Comparison of ENCODE assay signal across 16 cellular contexts in genomic region chr1:184409011-184409410, GRCh38. TPM values are rescaled to one million over a fixed set of nuclear protein-coding genes. Genes with fewer than 3 reads are reported as not detected.
DNase-seq lines count a peak whose midpoint lies in the region; ATAC-seq and TF ChIP-seq lines count a peak whose summit lies in the region.
"Had no signal": no experiment of that assay in that cellular context is flagged by ENCODE, and none has a peak within 500 bp of the region (broad histone marks: within the 10 kb centered on the region; RNA-seq: fewer than 3 reads in every experiment).

No MANE protein-coding gene starts in this region.

- H3K4me1 Mint-ChIP-seq in Calu3 (ENCODE audit: low read depth, unreplicated experiment), result peaks cover 47% of the 10 kb centered on the region
- no peaks in the 10 kb centered on the region for H3K4me1 Mint-ChIP-seq in T-helper 17 cell

- no peak overlapping the region for H3K9ac ChIP-seq in PC-3 (ENCODE audit: low read length)

- H3K36me3 ChIP-seq in PC-3 (ENCODE audit: low read depth, low read length) (no peaks in the 10 kb centered on the region), neuron (ENCODE audit: insufficient read depth, low read length) (no peaks in the 10 kb centered on the region)
- H3K36me3 ChIP-seq: tibial nerve had no signal

- 0 out of 2 replicates have a peak, but pooled peaks cover 4% of the 10 kb centered on the region for H3K79me2 ChIP-seq in PC-3 (ENCODE audit: low read length)

- H3K4me3 ChIP-seq in PC-3 (ENCODE audit: low read length) (no peak overlapping the region), fibroblast of mammary gland (ENCODE audit: control insufficient read depth, low read depth, low read length) (no peak overlapping the region), neuron (ENCODE audit: low read length) (peak overlapping the region; percentile 14)
- H3K4me3 ChIP-seq: tibial nerve had no signal

- H2AFZ ChIP-seq in PC-3 (ENCODE audit: low read length) (no peak overlapping the region), neuron (ENCODE audit: low read depth, low read length) (no peak overlapping the region)

- H3K27me3 Mint-ChIP-seq in Calu3 (ENCODE audit: unreplicated experiment), result no peaks in the 10 kb centered on the region
- H3K27me3 Mint-ChIP-seq in T-helper 17 cell, result peaks cover 22% of the 10 kb centered on the region

- POLR2A ChIA-PET in PC-3 (lab: Charles Lee; ENCODE audit: unreplicated experiment), result no interaction called here

- H3K27ac ChIP-seq in PC-3 (ENCODE audit: low read length), result 0 out of 2 replicates have a peak overlapping the region, but pooled peaks have one; percentile 19

- H3K4me2 ChIP-seq in PC-3 (ENCODE audit: low read length), result peak overlapping the region; percentile 48

- H3K4me1 ChIP-seq in PC-3 (ENCODE audit: insufficient read depth, low read length) (peaks cover 21% of the 10 kb centered on the region), neuron (ENCODE audit: insufficient read depth, low read length) (peaks cover 28% of the 10 kb centered on the region)

- ATAC-seq in PC-3 (no peak), T-helper 17 cell (no peak), HG02763 (IDR thresholded peaks at IDR 0.05; ENCODE audit: unreplicated experiment) (no peak), HG03175 (IDR thresholded peaks at IDR 0.05; ENCODE audit: unreplicated experiment) (no peak)
- ATAC-seq: activated naive CD4-positive, alpha-beta T cell treated with anti-CD3 and anti-CD28 coated beads, Interleukin-2, amount 50 U/mL, for 72 hours had no signal

- CTCF ChIA-PET in Calu3 (lab: Charles Lee), result interaction anchor here (0.6 to 1.2 kb wide), 2 partner anchors 41 to 255 kb away, joined by 3 read pairs; no protein-coding TSS in a partner anchor
- CTCF ChIA-PET in PC-3 (lab: Charles Lee), result no interaction called here

- BruUV-seq in Calu3 (replicated peaks; lab: Mats Ljungman, UMichigan) (no TSS peak), PC-3 (replicated peaks; lab: Mats Ljungman, UMichigan) (no TSS peak)

- no peaks in the 10 kb centered on the region for H3K9me3 ChIP-seq in PC-3 (ENCODE audit: low read length)
- no peaks in the 10 kb centered on the region for H3K9me3 ChIP-seq in neuron (ENCODE audit: low read length)
- no peaks in the 10 kb centered on the region for H3K9me3 ChIP-seq in T-helper 17 cell (ENCODE audit: control insufficient read depth, low read length, poor library complexity, severe bottlenecking)
- H3K9me3 ChIP-seq: tibial nerve had no signal

- H3K9me3 Mint-ChIP-seq in Calu3 (ENCODE audit: low read depth, unreplicated experiment), result no peaks in the 10 kb centered on the region
- H3K9me3 Mint-ChIP-seq: activated naive CD4-positive, alpha-beta T cell treated with anti-CD3 and anti-CD28 coated beads, Interleukin-2, amount 50 U/mL, for 72 hours had no signal

- intact Hi-C loops in Calu3 (cut with micrococcal nuclease; ENCODE audit: unreplicated experiment), result loop anchor here (5.0 kb wide), 1 partner anchor 73 kb away; no protein-coding TSS in a partner anchor
- intact Hi-C loops in PC-3 (cut with micrococcal nuclease), result no loop called here

- H3F3A ChIP-seq in PC-3 (ENCODE audit: low read length, unreplicated experiment), result no peaks in the 10 kb centered on the region

- no peaks in the 10 kb centered on the region for H3K36me3 Mint-ChIP-seq in Calu3 (ENCODE audit: insufficient read depth, unreplicated experiment)
- H3K36me3 Mint-ChIP-seq in T-helper 17 cell (ENCODE audit: low read depth), result no peaks in the 10 kb centered on the region
- H3K36me3 Mint-ChIP-seq: activated naive CD4-positive, alpha-beta T cell treated with anti-CD3 and anti-CD28 coated beads, Interleukin-2, amount 50 U/mL, for 72 hours had no signal

- no peak for DNase-seq in Calu3
- DNase-seq in PC-3, result peak; percentile 25
- DNase-seq in fibroblast of mammary gland (ENCODE audit: low read depth), result peak; percentile 44
- no peak for DNase-seq in T-helper 17 cell
- DNase-seq in NCI-H2081 treated with DMSO at 0.1 percent for 48 hours (lab: John Stamatoyannopoulos, UW), result no peak
- DNase-seq: activated CD8-positive, alpha-beta memory T cell treated with anti-CD3 and anti-CD28 coated beads, Interleukin-2, amount 50 U/mL, for 4 hours; central memory CD4-positive, alpha-beta T cell; head of caudate nucleus; kidney; SHP77; T-helper 2 cell had no signal

- no peaks in the 10 kb centered on the region for H4K20me1 ChIP-seq in PC-3 (ENCODE audit: low read length)

- peak overlapping the region; percentile 22 for H3K4me3 Mint-ChIP-seq in Calu3 (ENCODE audit: low read depth, unreplicated experiment)
- H3K4me3 Mint-ChIP-seq in T-helper 17 cell, result no peak overlapping the region

- H3K27ac Mint-ChIP-seq in Calu3 (ENCODE audit: unreplicated experiment) (peak overlapping the region; percentile 59), T-helper 17 cell (no peak overlapping the region)
- H3K27ac Mint-ChIP-seq: activated naive CD4-positive, alpha-beta T cell treated with anti-CD3 and anti-CD28 coated beads, Interleukin-2, amount 50 U/mL, for 72 hours had no signal

- TF ChIP-seq CTCF in Calu3 (IDR thresholded peaks at IDR 0.05; ENCODE audit: unreplicated experiment), result no peak
- no peak for TF ChIP-seq CTCF in PC-3 (conservative IDR thresholded peaks at IDR 0.05; ENCODE audit: low read depth, low read length)
- TF ChIP-seq CTCF in fibroblast of mammary gland (conservative IDR thresholded peaks at IDR 0.05; ENCODE audit: control insufficient read depth, insufficient read depth, low read depth, low read length), result no peak

- H3K9me2 ChIP-seq in PC-3 (replicated peaks; ENCODE audit: low read length), result no peaks in the 10 kb centered on the region

- H3K27me3 ChIP-seq in PC-3 (ENCODE audit: low read length) (no peaks in the 10 kb centered on the region), neuron (ENCODE audit: insufficient read depth, low read length) (no peaks in the 10 kb centered on the region)
- H3K27me3 ChIP-seq: tibial nerve had no signal

RNA-seq across cellular contexts. Expression of gene C1orf21, which starts 22.2 kb away (rescaled TPM):
- total RNA-seq in Calu3 (2022) (16.9 and 20.6 TPM in 2 replicates), PC-3 (2014; rRNA removed) (1.3 and 7.3 TPM in 2 replicates), T-helper 17 cell (1 to 10 TPM in 1 of 2 donors, under 1 TPM in 1; 0.78 to 1.1 TPM)

Comparison
In these comparisons a context has a peak if more than half of its experiments do, and no peak if none do; other contexts are left out.
1. DNase-seq: peak in PC-3 (single experiment) and fibroblast of mammary gland (single experiment); none in Calu3 (single experiment), T-helper 17 cell (0 of 3) and NCI-H2081 treated with DMSO at 0.1 percent for 48 hours (single experiment).